In genomic region chr1:106225406-106225805, GRCh38 we compare ENCODE assay signal across 21 cellular contexts.
"Had no signal": no experiment of that assay in that cellular context is flagged by ENCODE, and none has a peak within 500 bp of the region (broad histone marks: within the 10 kb centered on the region; RNA-seq: fewer than 3 reads in every experiment).

No MANE protein-coding gene starts in this region.

- H3K27me3 Mint-ChIP-seq: activated CD4-positive, alpha-beta memory T cell treated with anti-CD3 and anti-CD28 coated beads, Interleukin-2, amount 10 ng/mL, durations not matched to agents 7 days and 5 days; activated CD4-positive, alpha-beta T cell treated with anti-CD3 and anti-CD28 coated beads, Interleukin-2, amount 10 ng/mL, durations not matched to agents 7 days and 5 days; activated naive CD4-positive, alpha-beta T cell treated with anti-CD3 and anti-CD28 coated beads, Interleukin-2, amount 10 ng/mL, durations not matched to agents 7 days and 5 days; activated naive CD8-positive, alpha-beta T cell treated with anti-CD3 and anti-CD28 coated beads, Interleukin-2, amount 10 ng/mL, durations not matched to agents 7 days and 5 days had no signal

- H3K4me1 Mint-ChIP-seq: activated CD4-positive, alpha-beta memory T cell treated with anti-CD3 and anti-CD28 coated beads, Interleukin-2, amount 10 ng/mL, durations not matched to agents 7 days and 5 days; activated CD4-positive, alpha-beta T cell treated with anti-CD3 and anti-CD28 coated beads, Interleukin-2, amount 10 ng/mL, durations not matched to agents 7 days and 5 days; activated naive CD4-positive, alpha-beta T cell treated with anti-CD3 and anti-CD28 coated beads, Interleukin-2, amount 10 ng/mL, durations not matched to agents 7 days and 5 days; activated naive CD8-positive, alpha-beta T cell treated with anti-CD3 and anti-CD28 coated beads, Interleukin-2, amount 10 ng/mL, durations not matched to agents 7 days and 5 days; WTC11 had no signal

- H3K27ac Mint-ChIP-seq: activated CD4-positive, alpha-beta memory T cell treated with anti-CD3 and anti-CD28 coated beads, Interleukin-2, amount 10 ng/mL, durations not matched to agents 7 days and 5 days; activated CD4-positive, alpha-beta T cell treated with anti-CD3 and anti-CD28 coated beads, Interleukin-2, amount 10 ng/mL, durations not matched to agents 7 days and 5 days; activated naive CD4-positive, alpha-beta T cell treated with anti-CD3 and anti-CD28 coated beads, Interleukin-2, amount 10 ng/mL, durations not matched to agents 7 days and 5 days; activated naive CD4-positive, alpha-beta T cell treated with anti-CD3 and anti-CD28 coated beads, Interleukin-2, amount 50 U/mL, for 72 hours; activated naive CD8-positive, alpha-beta T cell treated with anti-CD3 and anti-CD28 coated beads, Interleukin-2, amount 10 ng/mL, durations not matched to agents 7 days and 5 days; activated T-helper 1 cell treated with anti-CD3 and anti-CD28 coated beads, Interleukin-12 subunit alpha, Interleukin-12 subunit beta, Interleukin-2, Interleukin-4 antibody, amounts not matched to agents 30 ng/mL and 10 ng/mL and 1 ng/mL, durations not matched to agents 14 hours and 24 hours and 36 hours; activated T-helper 2 cell treated with anti-CD3 and anti-CD28 coated beads, Interferon-gamma antibody, Interleukin-2, Interleukin-4, amounts not matched to agents 10 μg/mL and 5 μg/mL and 100 μg/mL, durations not matched to agents 14 hours and 24 hours and 36 hours; WTC11 had no signal

- H3K9me3 Mint-ChIP-seq: activated CD4-positive, alpha-beta T cell treated with anti-CD3 and anti-CD28 coated beads, Interleukin-2, amount 10 ng/mL, durations not matched to agents 7 days and 5 days; activated naive CD8-positive, alpha-beta T cell treated with anti-CD3 and anti-CD28 coated beads, Interleukin-2, amount 10 ng/mL, durations not matched to agents 7 days and 5 days; WTC11 had no signal

- DNase-seq: activated CD4-positive, alpha-beta memory T cell treated with anti-CD3 and anti-CD28 coated beads, Interleukin-2, amount 10 ng/mL, durations not matched to agents 7 days and 5 days; activated CD4-positive, alpha-beta T cell treated with anti-CD3 and anti-CD28 coated beads for 1 hour; activated CD4-positive, alpha-beta T cell treated with anti-CD3 and anti-CD28 coated beads for 4 hours; activated CD4-positive, alpha-beta T cell treated with anti-CD3 and anti-CD28 coated beads, Interleukin-2, amount 10 ng/mL, durations not matched to agents 7 days and 5 days; activated CD4-positive, alpha-beta T cell treated with anti-CD3 and anti-CD28 coated beads, Interleukin-2, amount 50 U/mL, for 4 hours; activated effector memory CD4-positive, alpha-beta T cell treated with anti-CD3 and anti-CD28 coated beads, Interleukin-2, amount 50 U/mL, for 16 hours; activated naive CD4-positive, alpha-beta T cell treated with anti-CD3 and anti-CD28 coated beads, Interleukin-2, amount 10 ng/mL, durations not matched to agents 7 days and 5 days; activated naive CD8-positive, alpha-beta T cell treated with anti-CD3 and anti-CD28 coated beads, Interleukin-2, amount 10 ng/mL, durations not matched to agents 7 days and 5 days; activated T-cell treated with anti-CD3 and anti-CD28 coated beads, Interleukin-2, amount 50 U/mL, for 48 hours; body of pancreas; caudate nucleus; cerebellar nuclear complex; colonic mucosa; effector CD8-positive, alpha-beta T cell; foreskin fibroblast; head of caudate nucleus; T-helper 2 cell had no signal

- H3K4me3 Mint-ChIP-seq: activated CD4-positive, alpha-beta memory T cell treated with anti-CD3 and anti-CD28 coated beads, Interleukin-2, amount 10 ng/mL, durations not matched to agents 7 days and 5 days; activated CD4-positive, alpha-beta T cell treated with anti-CD3 and anti-CD28 coated beads, Interleukin-2, amount 10 ng/mL, durations not matched to agents 7 days and 5 days; activated naive CD4-positive, alpha-beta T cell treated with anti-CD3 and anti-CD28 coated beads, Interleukin-2, amount 10 ng/mL, durations not matched to agents 7 days and 5 days; activated naive CD8-positive, alpha-beta T cell treated with anti-CD3 and anti-CD28 coated beads, Interleukin-2, amount 10 ng/mL, durations not matched to agents 7 days and 5 days; activated T-helper 1 cell treated with anti-CD3 and anti-CD28 coated beads, Interleukin-12 subunit alpha, Interleukin-12 subunit beta, Interleukin-2, Interleukin-4 antibody, amounts not matched to agents 30 ng/mL and 10 ng/mL and 1 ng/mL, durations not matched to agents 14 hours and 24 hours and 36 hours; WTC11 had no signal

- H3K36me3 Mint-ChIP-seq: activated naive CD4-positive, alpha-beta T cell treated with anti-CD3 and anti-CD28 coated beads, Interleukin-2, amount 10 ng/mL, durations not matched to agents 7 days and 5 days; activated naive CD4-positive, alpha-beta T cell treated with anti-CD3 and anti-CD28 coated beads, Interleukin-2, amount 50 U/mL, for 72 hours; activated naive CD8-positive, alpha-beta T cell treated with anti-CD3 and anti-CD28 coated beads, Interleukin-2, amount 10 ng/mL, durations not matched to agents 7 days and 5 days; WTC11 had no signal
